9 cellular contexts compared by ENCODE assay signal in genomic region chr9:79026311-79026710, GRCh38.
DNase-seq lines count a peak whose midpoint lies in the region; ATAC-seq and TF ChIP-seq lines count a peak whose summit lies in the region.
"Had no signal": no experiment of that assay in that cellular context is flagged by ENCODE, and none has a peak within 500 bp of the region (broad histone marks: within the 10 kb centered on the region; RNA-seq: fewer than 3 reads in every experiment).

No MANE protein-coding gene starts in this region.

- POLR2A ChIA-PET in GM10248 (lab: Yijun Ruan, JAX) = no interaction called here

- H3F3A ChIP-seq in smooth muscle cell (ENCODE audit: low read depth) = no peaks in the 10 kb centered on the region

- H3K4me1 ChIP-seq in smooth muscle cell (ENCODE audit: low read depth) = no peaks in the 10 kb centered on the region

- WGBS in smooth muscle cell (ENCODE audit: low lambda C conversion rate) = 69% methylated on average over 3 of the region's 3 CpGs

- ATAC-seq in HG03432 (IDR thresholded peaks at IDR 0.05; ENCODE audit: unreplicated experiment) = peak; percentile 92

- peak overlapping the region; percentile 15 for H2AFZ ChIP-seq in smooth muscle cell (ENCODE audit: low read depth)

- H3K27ac ChIP-seq in smooth muscle cell (ENCODE audit: low read depth) = peak overlapping the region; percentile 46
- H3K27ac ChIP-seq: 22Rv1 had no signal

- TF ChIP-seq CTCF in smooth muscle cell (IDR thresholded peaks at IDR 0.05; ENCODE audit: borderline replicate concordance, insufficient read depth, poor library complexity, severe bottlenecking) = no peak
- TF ChIP-seq CTCF in GM10248 (IDR thresholded peaks at IDR 0.05; ENCODE audit: control extremely low read depth, extremely low read depth, low read depth, missing control alignments) = no peak

- no peak overlapping the region for H3K4me2 ChIP-seq in smooth muscle cell

- H3K4me3 ChIP-seq in smooth muscle cell = no peak overlapping the region

- no peak overlapping the region for H3K9ac ChIP-seq in smooth muscle cell (ENCODE audit: low read depth)

- H3K36me3 ChIP-seq in smooth muscle cell (ENCODE audit: low read depth) = no peaks in the 10 kb centered on the region

- H4K20me1 ChIP-seq in smooth muscle cell (ENCODE audit: low read depth) = no peaks in the 10 kb centered on the region

- no peaks in the 10 kb centered on the region for H3K79me2 ChIP-seq in smooth muscle cell (ENCODE audit: low read depth)

- DNase-seq in DMS153 (lab: John Stamatoyannopoulos, UW) (peak; percentile 52), DMS153 treated with DMSO at 0.1 percent for 48 hours (lab: John Stamatoyannopoulos, UW; ENCODE audit: unreplicated experiment) (no peak), RPMI7951 (ENCODE audit: low read depth) (peak; percentile 27), smooth muscle cell (lab: John Stamatoyannopoulos, UW; ENCODE audit: unreplicated experiment) (no peak), SIG-M5 treated with dmso at 0.1 percent for 504 hours (lab: John Stamatoyannopoulos, UW; ENCODE audit: unreplicated experiment) (no peak), GM10248 (ENCODE audit: extremely low spot score) (no peak)
- no peak for DNase-seq in activated CD4-positive, alpha-beta T cell treated with anti-CD3 and anti-CD28 coated beads for 1 hour

- H3K27me3 ChIP-seq in smooth muscle cell (ENCODE audit: low read depth) = no peaks in the 10 kb centered on the region

- CTCF ChIA-PET in GM10248 (lab: Yijun Ruan, JAX) = interaction anchor here (1.4 kb wide), 1 partner anchor 18 kb away, joined by 3 read pairs; no protein-coding TSS in a partner anchor

- H3K9me3 ChIP-seq in smooth muscle cell (replicated peaks; ENCODE audit: low read depth) = no peaks in the 10 kb centered on the region

Comparison
In these comparisons a context has a peak if more than half of its experiments do, and no peak if none do; other contexts are left out.
1. DNase-seq: peak in DMS153 (single experiment) and RPMI7951 (single experiment); none in DMS153 treated with DMSO at 0.1 percent for 48 hours (single experiment), smooth muscle cell (single experiment), SIG-M5 treated with dmso at 0.1 percent for 504 hours (single experiment), activated CD4-positive, alpha-beta T cell treated with anti-CD3 and anti-CD28 coated beads for 1 hour (single experiment) and GM10248 (single experiment).